Comparison of ENCODE assay signal across 1 cellular context in genomic region chr7:99580778-99581332, GRCh38.
A peak's percentile ranks its signal among the peaks of the same experiment; 100 is the strongest.
TF ChIP-seq lines count a peak whose summit lies in the region.

No MANE protein-coding gene starts in this region.

TF ChIP-seq in K562, 482 proteins besides CTCF, POLR2A, EP300 and RAD21:
- TF ChIP-seq ZC3H11A (IDR thresholded peaks at IDR 0.05; ENCODE audit: low read depth, low read length): peak; percentile 45; the same call in 1 of the 2 replicates
